In genomic region chr17:46163929-46164594, GRCh38 we compare ENCODE assay signal across 15 cellular contexts. TPM values are rescaled to one million over a fixed set of nuclear protein-coding genes. Genes with fewer than 3 reads are reported as not detected.
DNase-seq lines count a peak whose midpoint lies in the region; ATAC-seq and TF ChIP-seq lines count a peak whose summit lies in the region.
"Had no signal": no experiment of that assay in that cellular context is flagged by ENCODE, and none has a peak within 500 bp of the region (broad histone marks: within the 10 kb centered on the region; RNA-seq: fewer than 3 reads in every experiment).

No MANE protein-coding gene starts in this region.

- no peak overlapping the region for H3K4me3 ChIP-seq in retinal pigment epithelial cell (ENCODE audit: low read length)
- H3K4me3 ChIP-seq: suprapubic skin had no signal

- CTCF ChIA-PET in WTC11 (lab: Charles Lee) = interaction anchor here (0.6 to 1.9 kb wide), 6 partner anchors 18 to 120 kb away, joined by 3 to 5 read pairs (median 4); partner anchors contain the start of gene KANSL1

- H3K27ac Mint-ChIP-seq in activated T-cell treated with anti-CD3 and anti-CD28 coated beads, Interleukin-2, amount 50 U/mL, for 24 hours = peak overlapping the region; percentile 72
- peak overlapping the region; percentile 66 for H3K27ac Mint-ChIP-seq in WTC11
- H3K27ac Mint-ChIP-seq: activated naive CD8-positive, alpha-beta T cell treated with anti-CD3 and anti-CD28 coated beads, Interleukin-2, amount 10 ng/mL, durations not matched to agents 7 days and 5 days had no signal

- peak overlapping the region; percentile 35 for H3K27ac ChIP-seq in foreskin keratinocyte
- H3K27ac ChIP-seq: suprapubic skin had no signal

- no peak overlapping the region for H3K4me3 Mint-ChIP-seq in activated T-cell treated with anti-CD3 and anti-CD28 coated beads, Interleukin-2, amount 50 U/mL, for 24 hours
- no peak overlapping the region for H3K4me3 Mint-ChIP-seq in WTC11
- H3K4me3 Mint-ChIP-seq: activated naive CD8-positive, alpha-beta T cell treated with anti-CD3 and anti-CD28 coated beads, Interleukin-2, amount 10 ng/mL, durations not matched to agents 7 days and 5 days had no signal

- no peaks in the 10 kb centered on the region for H3K27me3 ChIP-seq in foreskin keratinocyte
- H3K27me3 ChIP-seq: suprapubic skin had no signal

- ATAC-seq in WTC11 = no peak
- peak; percentile 19 for ATAC-seq in foreskin keratinocyte
- ATAC-seq in HG02610 (IDR thresholded peaks at IDR 0.05; ENCODE audit: unreplicated experiment) = no peak
- no peak for ATAC-seq in GM18861 (IDR thresholded peaks at IDR 0.05; ENCODE audit: unreplicated experiment)

- H3K9me3 Mint-ChIP-seq in activated T-cell treated with anti-CD3 and anti-CD28 coated beads, Interleukin-2, amount 50 U/mL, for 24 hours = no peaks in the 10 kb centered on the region
- no peaks in the 10 kb centered on the region for H3K9me3 Mint-ChIP-seq in WTC11
- H3K9me3 Mint-ChIP-seq: activated naive CD8-positive, alpha-beta T cell treated with anti-CD3 and anti-CD28 coated beads, Interleukin-2, amount 10 ng/mL, durations not matched to agents 7 days and 5 days; naive B cell had no signal

- TF ChIP-seq CTCF in WTC11 (IDR thresholded peaks at IDR 0.05) (no peak), foreskin keratinocyte (conservative IDR thresholded peaks at IDR 0.05) (no peak), retinal pigment epithelial cell (conservative IDR thresholded peaks at IDR 0.05; ENCODE audit: low read depth, low read length) (no peak)

- H3K4me1 ChIP-seq in foreskin keratinocyte = peaks cover 33% of the 10 kb centered on the region

- H3K27me3 Mint-ChIP-seq in activated T-cell treated with anti-CD3 and anti-CD28 coated beads, Interleukin-2, amount 50 U/mL, for 24 hours = no peaks in the 10 kb centered on the region
- H3K27me3 Mint-ChIP-seq in WTC11 (ENCODE audit: low read depth) = no peaks in the 10 kb centered on the region
- H3K27me3 Mint-ChIP-seq: activated naive CD8-positive, alpha-beta T cell treated with anti-CD3 and anti-CD28 coated beads, Interleukin-2, amount 10 ng/mL, durations not matched to agents 7 days and 5 days; naive B cell had no signal

- DNase-seq in activated T-cell treated with anti-CD3 and anti-CD28 coated beads, Interleukin-2, amount 50 U/mL, for 24 hours = no peak
- DNase-seq in activated T-cell treated with anti-CD3 and anti-CD28 coated beads, Interleukin-2, amount 50 U/mL, for 1 hour = no peak
- DNase-seq in WTC11 (ENCODE audit: low spot score) (no peak), foreskin keratinocyte (peak in 1 of 2 donors; percentile 26), retinal pigment epithelial cell (ENCODE audit: low read depth) (peak; percentile 13)
- no peak for DNase-seq in activated CD4-positive, CD25-positive, alpha-beta regulatory T cell (lab: John Stamatoyannopoulos, UW)
- DNase-seq: activated CD8-positive, alpha-beta memory T cell treated with anti-CD3 and anti-CD28 coated beads for 24 hours; activated naive CD8-positive, alpha-beta T cell treated with anti-CD3 and anti-CD28 coated beads, Interleukin-2, amount 10 ng/mL, durations not matched to agents 7 days and 5 days; cerebellar nuclear complex; head of caudate nucleus; naive B cell; OCI-M1 had no signal

- POLR2A ChIA-PET in WTC11 (lab: Charles Lee) = interaction anchor here (1.2 kb wide), 1 partner anchor 29 kb away, joined by 3 read pairs; the partner anchor contains the start of gene KANSL1

- H3K4me1 Mint-ChIP-seq in activated T-cell treated with anti-CD3 and anti-CD28 coated beads, Interleukin-2, amount 50 U/mL, for 24 hours (ENCODE audit: low read depth) = peaks cover 85% of the 10 kb centered on the region
- peaks cover 67% of the 10 kb centered on the region for H3K4me1 Mint-ChIP-seq in WTC11

- peaks cover 53% of the 10 kb centered on the region for H3K36me3 Mint-ChIP-seq in activated T-cell treated with anti-CD3 and anti-CD28 coated beads, Interleukin-2, amount 50 U/mL, for 24 hours (ENCODE audit: low read depth)
- H3K36me3 Mint-ChIP-seq in WTC11 = peaks cover 2% of the 10 kb centered on the region; the same call in 1 of the 2 replicates

TF ChIP-seq in WTC11, 78 proteins besides CTCF, POLR2A, EP300 and RAD21:
- TF ChIP-seq ELF4 (CRISPR knock-in tag; IDR thresholded peaks at IDR 0.05; ENCODE audit: low read depth) (no peak), ATF2 (CRISPR knock-in tag; IDR thresholded peaks at IDR 0.05; ENCODE audit: borderline replicate concordance, low read depth) (no peak), PRDM15 (CRISPR knock-in tag; IDR thresholded peaks at IDR 0.05) (no peak), JAZF1 (CRISPR knock-in tag; IDR thresholded peaks at IDR 0.05) (no peak), USF1 (CRISPR knock-in tag; IDR thresholded peaks at IDR 0.05) (no peak), ZNF396 (CRISPR knock-in tag; IDR thresholded peaks at IDR 0.05; ENCODE audit: borderline replicate concordance) (no peak), CREB1 (CRISPR knock-in tag; IDR thresholded peaks at IDR 0.05) (no peak), ZBTB21 (CRISPR knock-in tag; IDR thresholded peaks at IDR 0.05; ENCODE audit: borderline replicate concordance) (no peak)

RNA-seq across cellular contexts. Expression of gene KANSL1, which starts 29.2 kb away (rescaled TPM):
- 66.4 to 72.7 TPM (median 68.5 TPM) in 3 replicates for total RNA-seq in WTC11 (2021)
- total RNA-seq in foreskin keratinocyte = 33.9 and 35.8 TPM in 2 replicates
- polyA plus RNA-seq in foreskin keratinocyte = 6.8 and 7.6 TPM in 2 replicates
